Comparison of ENCODE assay signal across 19 cellular contexts in the genomic region with DNA sequence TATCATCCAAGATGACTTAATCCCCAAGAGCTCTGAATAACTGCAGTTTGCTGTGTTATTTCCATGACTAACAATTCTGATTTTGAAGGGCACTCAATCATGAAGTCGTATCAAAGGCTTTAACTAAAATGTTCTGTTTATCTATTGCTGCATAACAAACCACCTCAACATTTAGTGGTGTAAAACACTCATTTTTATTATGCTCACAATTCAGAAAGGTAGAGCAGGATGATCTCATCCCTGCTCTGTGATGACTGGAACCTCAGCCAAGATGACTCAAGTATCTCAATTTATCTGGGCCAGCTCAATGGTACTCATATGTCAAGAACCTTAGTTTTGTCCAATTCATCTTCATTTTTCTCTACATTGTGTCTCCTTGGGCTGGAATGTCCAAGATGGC.
DNase-seq lines count a peak whose midpoint lies in the region; TF ChIP-seq lines count a peak whose summit lies in the region.
"Had no signal": no experiment of that assay in that cellular context is flagged by ENCODE, and none has a peak within 500 bp of the region (broad histone marks: within the 10 kb centered on the region; RNA-seq: fewer than 3 reads in every experiment).

No MANE protein-coding gene starts in this region.

- H3K27me3 ChIP-seq in endodermal cell (ENCODE audit: control insufficient read depth, insufficient read depth, low read length, poor library complexity, severe bottlenecking) (no peaks in the 10 kb centered on the region), osteoblast (ENCODE audit: insufficient read depth, low read length) (no peaks in the 10 kb centered on the region)

- WGBS in endodermal cell (ENCODE audit: insufficient coverage in 1 of 2, insufficient read length in 1 of 2), 2 experiments = 100% methylated on average over 1 of the region's 1 CpG

- H3K36me3 Mint-ChIP-seq in endodermal cell (ENCODE audit: low read depth) = no peaks in the 10 kb centered on the region
- H3K36me3 Mint-ChIP-seq in activated T-helper 2 cell treated with anti-CD3 and anti-CD28 coated beads, Interferon-gamma antibody, Interleukin-2, Interleukin-4, amounts not matched to agents 10 μg/mL and 5 μg/mL and 100 μg/mL, durations not matched to agents 14 hours and 24 hours and 36 hours (ENCODE audit: low read depth) = no peaks in the 10 kb centered on the region
- H3K36me3 Mint-ChIP-seq: CD4-positive, alpha-beta memory T cell had no signal

- H3K27ac Mint-ChIP-seq in endodermal cell = no peak overlapping the region
- no peak overlapping the region for H3K27ac Mint-ChIP-seq in activated T-helper 2 cell treated with anti-CD3 and anti-CD28 coated beads, Interferon-gamma antibody, Interleukin-2, Interleukin-4, amounts not matched to agents 10 μg/mL and 5 μg/mL and 100 μg/mL, durations not matched to agents 14 hours and 24 hours and 36 hours
- H3K27ac Mint-ChIP-seq: CD4-positive, alpha-beta memory T cell; H9 had no signal

- DNase-seq in NCI-H2029 (lab: John Stamatoyannopoulos, UW) = peak; percentile 1
- no peak for DNase-seq in NCI-H2029 treated with DMSO at 0.1 percent for 48 hours (lab: John Stamatoyannopoulos, UW)
- peak; percentile 63 for DNase-seq in NCI-H226
- DNase-seq in endodermal cell = no peak
- peak; percentile 0 for DNase-seq in osteoblast (ENCODE audit: insufficient read length, low spot score, missing footprints)
- DNase-seq in medulla oblongata (ENCODE audit: extremely low spot score) = no peak
- DNase-seq in activated T-helper 2 cell treated with anti-CD3 and anti-CD28 coated beads, Interferon-gamma antibody, Interleukin-2, Interleukin-4, amounts not matched to agents 10 μg/mL and 5 μg/mL and 100 μg/mL, durations not matched to agents 14 hours and 24 hours and 36 hours (ENCODE audit: low spot score) = no peak
- DNase-seq in stimulated activated CD4-positive, alpha-beta T cell treated with anti-CD3 and anti-CD28 coated beads, Interleukin-2, amount 100 ng/mL, for 48 hours = no peak
- DNase-seq: 8988T; CD4-positive, alpha-beta memory T cell; DND-41; GDM1; H9; NCI-H1105 treated with DMSO at 0.1 percent for 48 hours; NCI-H187; NCI-H446; NCI-H748 treated with DMSO at 0.1 percent for 48 hours; PC-3 had no signal

- H2AFZ ChIP-seq in osteoblast (ENCODE audit: low read length) = no peak overlapping the region

- H3K4me3 ChIP-seq in endodermal cell (ENCODE audit: low read length) (peak overlapping the region; percentile 39), osteoblast (ENCODE audit: insufficient read depth, low read length) (no peak overlapping the region)
- H3K4me3 ChIP-seq: GM12878 had no signal

- peaks cover 4% of the 10 kb centered on the region for H3K4me1 ChIP-seq in endodermal cell (ENCODE audit: control insufficient read depth, insufficient read depth, low read length)
- no peaks in the 10 kb centered on the region for H3K4me1 ChIP-seq in osteoblast (ENCODE audit: insufficient read depth, low read length)

- H3K9ac ChIP-seq in endodermal cell (ENCODE audit: extremely low read depth, low read length, poor library complexity, severe bottlenecking) = no peak overlapping the region

- TF ChIP-seq CTCF in endodermal cell (conservative IDR thresholded peaks at IDR 0.05) = no peak
- no peak for TF ChIP-seq CTCF in osteoblast (IDR thresholded peaks at IDR 0.05; ENCODE audit: extremely low read depth, low read depth, low read length)

- H3K36me3 ChIP-seq in endodermal cell (ENCODE audit: control insufficient read depth, insufficient read depth, low read length) = no peaks in the 10 kb centered on the region
- no peaks in the 10 kb centered on the region for H3K36me3 ChIP-seq in osteoblast (ENCODE audit: insufficient read depth, low read length)

- H3K4me1 Mint-ChIP-seq in endodermal cell = no peaks in the 10 kb centered on the region
- no peaks in the 10 kb centered on the region for H3K4me1 Mint-ChIP-seq in activated T-helper 2 cell treated with anti-CD3 and anti-CD28 coated beads, Interferon-gamma antibody, Interleukin-2, Interleukin-4, amounts not matched to agents 10 μg/mL and 5 μg/mL and 100 μg/mL, durations not matched to agents 14 hours and 24 hours and 36 hours (ENCODE audit: low read depth)
- H3K4me1 Mint-ChIP-seq: CD4-positive, alpha-beta memory T cell; H9 had no signal

- no peak overlapping the region for H3K4me2 ChIP-seq in osteoblast (ENCODE audit: insufficient read depth, low read length)

- no peak overlapping the region for H3K4me3 Mint-ChIP-seq in endodermal cell
- no peak overlapping the region for H3K4me3 Mint-ChIP-seq in activated T-helper 2 cell treated with anti-CD3 and anti-CD28 coated beads, Interferon-gamma antibody, Interleukin-2, Interleukin-4, amounts not matched to agents 10 μg/mL and 5 μg/mL and 100 μg/mL, durations not matched to agents 14 hours and 24 hours and 36 hours (ENCODE audit: low read depth)
- H3K4me3 Mint-ChIP-seq: CD4-positive, alpha-beta memory T cell; H9 had no signal

- no peak overlapping the region for H3K27ac ChIP-seq in endodermal cell (ENCODE audit: low read depth, low read length)
- no peak overlapping the region for H3K27ac ChIP-seq in osteoblast (ENCODE audit: low read depth, low read length)

- intact Hi-C loops in activated T-helper 2 cell treated with anti-CD3 and anti-CD28 coated beads, Interferon-gamma antibody, Interleukin-2, Interleukin-4, amounts not matched to agents 10 μg/mL and 5 μg/mL and 100 μg/mL, durations not matched to agents 14 hours and 24 hours and 36 hours (cut with micrococcal nuclease) = no loop called here

- H3K9me3 ChIP-seq in endodermal cell (ENCODE audit: control insufficient read depth, low read length) (peaks cover 27% of the 10 kb centered on the region), osteoblast (ENCODE audit: low read depth, low read length) (no peaks in the 10 kb centered on the region)

- H3K79me2 ChIP-seq in osteoblast (ENCODE audit: insufficient read depth, low read length) = no peaks in the 10 kb centered on the region

- peaks cover 3% of the 10 kb centered on the region for H3K9me3 Mint-ChIP-seq in endodermal cell
- no peaks in the 10 kb centered on the region for H3K9me3 Mint-ChIP-seq in activated T-helper 2 cell treated with anti-CD3 and anti-CD28 coated beads, Interferon-gamma antibody, Interleukin-2, Interleukin-4, amounts not matched to agents 10 μg/mL and 5 μg/mL and 100 μg/mL, durations not matched to agents 14 hours and 24 hours and 36 hours
- H3K9me3 Mint-ChIP-seq: H9 had no signal

- H3K27me3 Mint-ChIP-seq in endodermal cell (ENCODE audit: insufficient read depth) = peaks cover 1% of the 10 kb centered on the region
- no peaks in the 10 kb centered on the region for H3K27me3 Mint-ChIP-seq in activated T-helper 2 cell treated with anti-CD3 and anti-CD28 coated beads, Interferon-gamma antibody, Interleukin-2, Interleukin-4, amounts not matched to agents 10 μg/mL and 5 μg/mL and 100 μg/mL, durations not matched to agents 14 hours and 24 hours and 36 hours (ENCODE audit: low read depth)
- H3K27me3 Mint-ChIP-seq: CD4-positive, alpha-beta memory T cell had no signal

- H4K20me1 ChIP-seq in osteoblast (ENCODE audit: insufficient read depth, low read length) = no peaks in the 10 kb centered on the region

Comparison
In these comparisons a context has a peak if more than half of its experiments do, and no peak if none do; other contexts are left out.
1. DNase-seq: peak in NCI-H2029 (single experiment), NCI-H226 (single experiment) and osteoblast (single experiment); none in NCI-H2029 treated with DMSO at 0.1 percent for 48 hours (single experiment), endodermal cell (single experiment), medulla oblongata (single experiment), activated T-helper 2 cell treated with anti-CD3 and anti-CD28 coated beads, Interferon-gamma antibody, Interleukin-2, Interleukin-4, amounts not matched to agents 10 μg/mL and 5 μg/mL and 100 μg/mL, durations not matched to agents 14 hours and 24 hours and 36 hours (single experiment) and stimulated activated CD4-positive, alpha-beta T cell treated with anti-CD3 and anti-CD28 coated beads, Interleukin-2, amount 100 ng/mL, for 48 hours (0 of 2).